14 cellular contexts compared by ENCODE assay signal in the genomic region with DNA sequence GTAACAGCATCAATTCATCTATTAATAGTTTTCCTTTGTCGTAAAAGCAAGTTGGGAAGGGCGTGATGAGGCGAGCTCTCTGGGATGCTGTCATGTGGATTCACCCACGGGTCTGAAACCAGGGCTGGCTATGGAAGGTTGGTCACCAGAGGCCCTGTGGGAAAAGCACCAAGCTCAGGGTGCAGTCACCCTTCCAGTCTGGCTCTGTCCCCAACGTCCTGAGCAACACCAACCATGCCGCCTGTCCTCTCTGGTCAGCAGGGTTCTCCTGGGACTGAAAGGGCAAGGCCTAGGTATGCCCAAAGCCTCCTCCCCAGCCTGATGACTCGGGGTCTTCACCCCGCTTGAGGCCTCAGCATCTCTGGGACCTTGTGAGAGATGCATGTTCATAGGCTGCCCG.
"Had no signal": no experiment of that assay in that cellular context is flagged by ENCODE, and none has a peak within 500 bp of the region (broad histone marks: within the 10 kb centered on the region; RNA-seq: fewer than 3 reads in every experiment).

No MANE protein-coding gene starts in this region.

- H3K36me3 Mint-ChIP-seq: natural killer cell had no signal

- H3K27ac Mint-ChIP-seq: activated T-cell treated with anti-CD3 and anti-CD28 coated beads, Interleukin-2, amount 50 U/mL, for 72 hours; dendritic cell treated with granulocyte-macrophage colony-stimulating factor and Interleukin-4, amounts not matched to agents 40 ng/mL and 50 ng/mL, for 4 days; memory B cell; T-helper 1 cell treated with Interleukin-12 subunit alpha and Interleukin-12 subunit beta and Interleukin-4 antibody, amounts not matched to agents 30 μg/mL and 1 μg/mL, for 36 hours had no signal

- H3K27me3 ChIP-seq: ascending aorta, breast epithelium had no signal

- H3K9me3 Mint-ChIP-seq: activated T-cell treated with anti-CD3 and anti-CD28 coated beads, Interleukin-2, amount 50 U/mL, for 72 hours; dendritic cell treated with granulocyte-macrophage colony-stimulating factor and Interleukin-4, amounts not matched to agents 40 ng/mL and 50 ng/mL, for 4 days; natural killer cell had no signal

- H3K4me3 ChIP-seq: ascending aorta, breast epithelium, spleen, thoracic aorta had no signal

- H3K4me1 ChIP-seq: ascending aorta, breast epithelium had no signal

- H3K36me3 ChIP-seq: ascending aorta, breast epithelium, spleen, thoracic aorta had no signal

- H3K27ac ChIP-seq: ascending aorta, breast epithelium, thoracic aorta had no signal

- H3K4me3 Mint-ChIP-seq: dendritic cell treated with granulocyte-macrophage colony-stimulating factor and Interleukin-4, amounts not matched to agents 40 ng/mL and 50 ng/mL, for 4 days; memory B cell had no signal

- H3K9me3 ChIP-seq: ascending aorta, breast epithelium, spleen, thoracic aorta had no signal

- DNase-seq: activated CD4-positive, alpha-beta T cell treated with anti-CD3 and anti-CD28 coated beads, Interleukin-2, amount 50 U/mL, for 1 hour; activated naive CD4-positive, alpha-beta T cell treated with anti-CD3 and anti-CD28 coated beads, Interleukin-2, amount 50 U/mL, for 16 hours; cerebellar nuclear complex; effector memory CD4-positive, alpha-beta T cell; natural killer cell; retina; spleen had no signal
